8 cellular contexts compared by ENCODE assay signal in genomic region chr19:47765522-47766358, GRCh38. TPM values are rescaled to one million over a fixed set of nuclear protein-coding genes. Genes with fewer than 3 reads are reported as not detected.
DNase-seq lines count a peak whose midpoint lies in the region; ATAC-seq and TF ChIP-seq lines count a peak whose summit lies in the region.

No MANE protein-coding gene starts in this region.

- no peak overlapping the region for H3K4me3 Mint-ChIP-seq in activated CD4-positive, alpha-beta T cell treated with anti-CD3 and anti-CD28 coated beads, Interleukin-2, amount 10 ng/mL, durations not matched to agents 24 days and 14 days
- H3K4me3 Mint-ChIP-seq in nephron = no peak overlapping the region

- ATAC-seq in HG03280 (IDR thresholded peaks at IDR 0.05; ENCODE audit: unreplicated experiment) (no peak), HG03025 (IDR thresholded peaks at IDR 0.05; ENCODE audit: low FRiP score, unreplicated experiment) (no peak)

- H3K27ac Mint-ChIP-seq in activated CD4-positive, alpha-beta T cell treated with anti-CD3 and anti-CD28 coated beads, Interleukin-2, amount 10 ng/mL, durations not matched to agents 24 days and 14 days = no peak overlapping the region
- no peak overlapping the region for H3K27ac Mint-ChIP-seq in nephron

- peak; percentile 32 to 34 for DNase-seq in NCI-H2081 (lab: John Stamatoyannopoulos, UW)
- no peak for DNase-seq in NCI-H2081 treated with DMSO at 0.1 percent for 48 hours (lab: John Stamatoyannopoulos, UW)
- DNase-seq in NCI-H1092 treated with DMSO at 0.1 percent for 48 hours (lab: John Stamatoyannopoulos, UW) = peak; percentile 6
- peak; percentile 79 for DNase-seq in activated CD4-positive, alpha-beta T cell treated with anti-CD3 and anti-CD28 coated beads, Interleukin-2, amount 10 ng/mL, durations not matched to agents 24 days and 14 days
- DNase-seq in epithelial cell of proximal tubule (ENCODE audit: low read depth) = no peak

- no peaks in the 10 kb centered on the region for H3K36me3 Mint-ChIP-seq in activated CD4-positive, alpha-beta T cell treated with anti-CD3 and anti-CD28 coated beads, Interleukin-2, amount 10 ng/mL, durations not matched to agents 24 days and 14 days (ENCODE audit: low read depth)
- H3K36me3 Mint-ChIP-seq in nephron (ENCODE audit: low read depth) = no peaks in the 10 kb centered on the region

- H3K9me3 Mint-ChIP-seq in activated CD4-positive, alpha-beta T cell treated with anti-CD3 and anti-CD28 coated beads, Interleukin-2, amount 10 ng/mL, durations not matched to agents 24 days and 14 days = no peaks in the 10 kb centered on the region
- no peaks in the 10 kb centered on the region for H3K9me3 Mint-ChIP-seq in nephron

- intact Hi-C loops in activated CD4-positive, alpha-beta T cell treated with anti-CD3 and anti-CD28 coated beads, Interleukin-2, amount 10 ng/mL, durations not matched to agents 24 days and 14 days (cut with micrococcal nuclease) = loop anchor here (1.0 kb wide), 1 partner anchor 23 kb away; no protein-coding TSS in a partner anchor

- H3K4me3 ChIP-seq in epithelial cell of proximal tubule (ENCODE audit: low read depth, low read length) = no peak overlapping the region

- peak; percentile 83 for TF ChIP-seq CTCF in epithelial cell of proximal tubule (conservative IDR thresholded peaks at IDR 0.05; ENCODE audit: low read depth, low read length)
- peak; percentile 64 to 70 (median 69) for TF ChIP-seq CTCF in nephron (IDR thresholded peaks at IDR 0.05; ENCODE audit: unreplicated experiment in 3 of 3)

- H3K27me3 Mint-ChIP-seq in activated CD4-positive, alpha-beta T cell treated with anti-CD3 and anti-CD28 coated beads, Interleukin-2, amount 10 ng/mL, durations not matched to agents 24 days and 14 days = no peaks in the 10 kb centered on the region
- peaks cover 9% of the 10 kb centered on the region for H3K27me3 Mint-ChIP-seq in nephron (ENCODE audit: low read depth)

- H3K4me1 Mint-ChIP-seq in activated CD4-positive, alpha-beta T cell treated with anti-CD3 and anti-CD28 coated beads, Interleukin-2, amount 10 ng/mL, durations not matched to agents 24 days and 14 days = peaks cover 3% of the 10 kb centered on the region
- H3K4me1 Mint-ChIP-seq in nephron = no peaks in the 10 kb centered on the region

RNA-seq across cellular contexts. Expression of gene SELENOW, which starts 12.8 kb away (rescaled TPM):
- total RNA-seq in activated CD4-positive, alpha-beta T cell treated with anti-CD3 and anti-CD28 coated beads, Interleukin-2, amount 10 ng/mL, durations not matched to agents 24 days and 14 days = 111 and 117 TPM in 2 replicates
- total RNA-seq in epithelial cell of proximal tubule = 165 and 265 TPM in 2 replicates

RNA-seq across cellular contexts. Expression of gene NOP53, which starts 20.4 kb away (rescaled TPM):
- total RNA-seq in activated CD4-positive, alpha-beta T cell treated with anti-CD3 and anti-CD28 coated beads, Interleukin-2, amount 10 ng/mL, durations not matched to agents 24 days and 14 days = 222 and 230 TPM in 2 replicates
- total RNA-seq in epithelial cell of proximal tubule = 192 and 247 TPM in 2 replicates

RNA-seq across cellular contexts. Expression of gene TPRX1, which starts 38.6 kb away (rescaled TPM):
- not detected in 2 replicates for total RNA-seq in activated CD4-positive, alpha-beta T cell treated with anti-CD3 and anti-CD28 coated beads, Interleukin-2, amount 10 ng/mL, durations not matched to agents 24 days and 14 days
- not detected in 2 replicates for total RNA-seq in epithelial cell of proximal tubule

RNA-seq across cellular contexts. Expression of gene EHD2, which starts 52.5 kb away (rescaled TPM):
- total RNA-seq in activated CD4-positive, alpha-beta T cell treated with anti-CD3 and anti-CD28 coated beads, Interleukin-2, amount 10 ng/mL, durations not matched to agents 24 days and 14 days = 0.49 and 1.2 TPM in 2 replicates
- total RNA-seq in epithelial cell of proximal tubule = 33.6 and 58.9 TPM in 2 replicates

RNA-seq across cellular contexts. Expression of gene CRX, which starts 56.0 kb away (rescaled TPM):
- not detected in 2 replicates for total RNA-seq in activated CD4-positive, alpha-beta T cell treated with anti-CD3 and anti-CD28 coated beads, Interleukin-2, amount 10 ng/mL, durations not matched to agents 24 days and 14 days
- total RNA-seq in epithelial cell of proximal tubule = not detected in 2 replicates

Comparison
In these comparisons a context has a peak if more than half of its experiments do, and no peak if none do; other contexts are left out.
1. DNase-seq: peak in NCI-H2081 (2 of 2), NCI-H1092 treated with DMSO at 0.1 percent for 48 hours (single experiment) and activated CD4-positive, alpha-beta T cell treated with anti-CD3 and anti-CD28 coated beads, Interleukin-2, amount 10 ng/mL, durations not matched to agents 24 days and 14 days (single experiment); none in NCI-H2081 treated with DMSO at 0.1 percent for 48 hours (single experiment) and epithelial cell of proximal tubule (single experiment).